In the genomic region with DNA sequence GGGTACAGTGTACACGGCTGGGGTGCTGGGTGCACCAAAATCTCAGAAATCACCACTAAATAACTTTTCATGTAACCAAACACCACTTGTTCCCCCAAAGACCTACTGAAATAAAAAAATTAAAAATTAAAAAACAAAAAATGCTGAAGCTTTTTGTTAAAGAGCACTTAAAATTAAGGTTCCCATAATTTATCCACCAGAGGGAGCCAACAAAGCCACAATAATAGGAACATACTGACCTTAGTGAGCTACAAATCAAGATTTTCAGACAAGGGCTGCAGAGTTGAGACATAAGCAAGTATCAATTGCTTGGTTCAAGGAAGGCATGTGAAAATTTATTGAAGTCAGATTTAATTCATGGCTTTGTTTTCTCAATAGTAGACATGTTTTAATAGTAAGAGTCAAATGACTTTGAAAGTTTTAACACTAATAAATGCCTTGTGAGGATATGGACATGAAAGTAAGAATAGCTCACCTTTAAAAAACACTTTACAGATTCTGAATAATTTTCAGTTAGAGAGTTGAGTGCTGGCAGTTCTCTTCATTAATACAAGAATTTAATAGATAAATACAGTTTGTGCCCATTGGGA, we compare ENCODE assay signal across 8 cellular contexts. TPM values are rescaled to one million over a fixed set of nuclear protein-coding genes. Genes with fewer than 3 reads are reported as not detected.
DNase-seq lines count a peak whose midpoint lies in the region; ATAC-seq, FAIRE-seq and TF ChIP-seq lines count a peak whose summit lies in the region.

No MANE protein-coding gene starts in this region.

- H3K4me3 ChIP-seq in Jurkat, Clone E6-1 (ENCODE audit: low read length), result no peak overlapping the region
- no peak overlapping the region for H3K4me3 ChIP-seq in astrocyte (ENCODE audit: insufficient read depth, low read depth, low read length)

- H3K27me3 ChIP-seq in astrocyte (ENCODE audit: insufficient read depth, low read length), result no peaks in the 10 kb centered on the region

- H3K4me1 ChIP-seq in astrocyte (ENCODE audit: insufficient read depth, low read length), result no peaks in the 10 kb centered on the region

- no peaks in the 10 kb centered on the region for H3K9me3 Mint-ChIP-seq in astrocyte (ENCODE audit: unreplicated experiment)
- no peaks in the 10 kb centered on the region for H3K9me3 Mint-ChIP-seq in stimulated activated effector memory CD8-positive, alpha-beta T cell treated with anti-CD3 and anti-CD28 coated beads, Interleukin-12 subunit alpha, Interleukin-12 subunit beta, amount 100 ng/mL, for 72 hours

- H4K20me1 ChIP-seq in astrocyte (ENCODE audit: insufficient read depth, low read length), result no peaks in the 10 kb centered on the region

- H3K9ac ChIP-seq in astrocyte (ENCODE audit: low read length), result no peak overlapping the region

- no peaks in the 10 kb centered on the region for H3K4me1 Mint-ChIP-seq in astrocyte (ENCODE audit: low read depth, unreplicated experiment)
- peaks cover 7% of the 10 kb centered on the region for H3K4me1 Mint-ChIP-seq in stimulated activated effector memory CD8-positive, alpha-beta T cell treated with anti-CD3 and anti-CD28 coated beads, Interleukin-12 subunit alpha, Interleukin-12 subunit beta, amount 100 ng/mL, for 72 hours

- no peaks in the 10 kb centered on the region for H3K36me3 ChIP-seq in astrocyte (ENCODE audit: insufficient read depth, low read length)

- H3K4me2 ChIP-seq in astrocyte (ENCODE audit: low read length), result no peak overlapping the region

- FAIRE-seq in astrocyte (lab: Jason Lieb, UNC), result no peak

- H3K27ac Mint-ChIP-seq in astrocyte (ENCODE audit: unreplicated experiment), result no peak overlapping the region
- no peak overlapping the region for H3K27ac Mint-ChIP-seq in stimulated activated effector memory CD8-positive, alpha-beta T cell treated with anti-CD3 and anti-CD28 coated beads, Interleukin-12 subunit alpha, Interleukin-12 subunit beta, amount 100 ng/mL, for 72 hours

- intact Hi-C loops in left colon (cut with DNase I, micrococcal nuclease), result no loop called here

- DNase-seq in AML-193 (lab: John Stamatoyannopoulos, UW), result peak; percentile 63 to 64
- DNase-seq in Jurkat, Clone E6-1 (ENCODE audit: low read depth, low spot score), result peak; percentile 35
- DNase-seq in astrocyte (ENCODE audit: low read depth), result no peak
- DNase-seq in left colon, result no peak
- no peak for DNase-seq in ecto neural progenitor cell (ENCODE audit: low spot score)
- no peak for DNase-seq in stimulated activated effector memory CD8-positive, alpha-beta T cell treated with anti-CD3 and anti-CD28 coated beads, Interleukin-12 subunit alpha, Interleukin-12 subunit beta, amount 100 ng/mL, for 72 hours (ENCODE audit: low spot score in 2 of 2)
- no peak for DNase-seq in activated T-cell treated with anti-CD3 and anti-CD28 coated beads for 4 hours

- no peak overlapping the region for H2AFZ ChIP-seq in astrocyte (ENCODE audit: low read depth, low read length)

- TF ChIP-seq CTCF in astrocyte (IDR thresholded peaks at IDR 0.05; ENCODE audit: insufficient read depth, low read depth, low read length), result peak; percentile 68

- no peak overlapping the region for H3K27ac ChIP-seq in astrocyte (ENCODE audit: low read depth, low read length)

- no peak overlapping the region for H3K4me3 Mint-ChIP-seq in astrocyte (ENCODE audit: unreplicated experiment)
- no peak overlapping the region for H3K4me3 Mint-ChIP-seq in stimulated activated effector memory CD8-positive, alpha-beta T cell treated with anti-CD3 and anti-CD28 coated beads, Interleukin-12 subunit alpha, Interleukin-12 subunit beta, amount 100 ng/mL, for 72 hours

- H3K36me3 Mint-ChIP-seq in astrocyte (ENCODE audit: low read depth, unreplicated experiment), result no peaks in the 10 kb centered on the region
- H3K36me3 Mint-ChIP-seq in stimulated activated effector memory CD8-positive, alpha-beta T cell treated with anti-CD3 and anti-CD28 coated beads, Interleukin-12 subunit alpha, Interleukin-12 subunit beta, amount 100 ng/mL, for 72 hours, result no peaks in the 10 kb centered on the region

- no peaks in the 10 kb centered on the region for H3K79me2 ChIP-seq in astrocyte (ENCODE audit: insufficient read depth, low read length)

- H3K9me3 ChIP-seq in astrocyte (ENCODE audit: insufficient read depth, low read depth, low read length), result no peaks in the 10 kb centered on the region

- ATAC-seq in left colon (peak; percentile 73), GM18519 (IDR thresholded peaks at IDR 0.05; ENCODE audit: low FRiP score, unreplicated experiment) (no peak)
- ATAC-seq in stimulated activated effector memory CD8-positive, alpha-beta T cell treated with anti-CD3 and anti-CD28 coated beads, Interleukin-12 subunit alpha, Interleukin-12 subunit beta, amount 100 ng/mL, for 72 hours, result no peak

- peaks cover 2% of the 10 kb centered on the region for H3K27me3 Mint-ChIP-seq in astrocyte (ENCODE audit: low read depth, unreplicated experiment)

RNA-seq across cellular contexts. Expression of gene SCOC, which starts 43.0 kb away (rescaled TPM):
- 43.2 TPM for polyA plus RNA-seq in Jurkat, Clone E6-1 (2012; ENCODE audit: insufficient read depth, insufficient read length)
- 59.1 and 60.8 TPM in 2 replicates for total RNA-seq in astrocyte
- 10 to 100 TPM; 49.5 to 55.4 TPM for total RNA-seq in left colon

Comparison
In these comparisons a context has a peak if more than half of its experiments do, and no peak if none do; other contexts are left out.
1. DNase-seq: peak in AML-193 (2 of 2) and Jurkat, Clone E6-1 (single experiment); none in astrocyte (single experiment), left colon (0 of 2), ecto neural progenitor cell (single experiment), stimulated activated effector memory CD8-positive, alpha-beta T cell treated with anti-CD3 and anti-CD28 coated beads, Interleukin-12 subunit alpha, Interleukin-12 subunit beta, amount 100 ng/mL, for 72 hours (0 of 2) and activated T-cell treated with anti-CD3 and anti-CD28 coated beads for 4 hours (single experiment).